Comparison of ENCODE assay signal across 21 cellular contexts in the genomic region with DNA sequence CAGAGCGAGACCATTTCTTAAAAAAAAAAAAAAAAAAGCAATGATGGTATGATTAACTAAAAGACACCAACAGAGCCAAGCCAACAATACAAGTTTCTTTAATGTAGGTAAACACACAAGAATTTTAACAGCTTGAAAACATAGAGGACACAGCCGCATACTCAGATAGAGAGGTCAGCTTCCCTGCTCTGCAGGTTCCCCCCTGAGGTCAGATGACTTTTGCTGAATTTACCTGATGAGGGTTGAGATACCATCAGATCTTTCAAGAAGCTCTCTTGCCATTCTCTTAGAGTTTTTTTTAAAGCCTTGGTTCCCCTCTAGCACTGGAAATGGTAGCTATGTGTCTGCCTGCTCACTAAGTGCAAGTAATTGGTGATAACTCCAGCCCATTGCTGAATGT. TPM values are rescaled to one million over a fixed set of nuclear protein-coding genes. Genes with fewer than 3 reads are reported as not detected.
A peak's percentile ranks its signal among the peaks of the same experiment; 100 is the strongest.
DNase-seq lines count a peak whose midpoint lies in the region; ATAC-seq and TF ChIP-seq lines count a peak whose summit lies in the region.
"Had no signal": no experiment of that assay in that cellular context is flagged by ENCODE, and none has a peak within 500 bp of the region (broad histone marks: within the 10 kb centered on the region; RNA-seq: fewer than 3 reads in every experiment).

No MANE protein-coding gene starts in this region.

- no peak overlapping the region for H3K27ac ChIP-seq in GM23338 (ENCODE audit: low read depth)
- H3K27ac ChIP-seq in mesendoderm (ENCODE audit: low read depth, low read length) = no peak overlapping the region
- H3K27ac ChIP-seq in CD4-positive, alpha-beta memory T cell (ENCODE audit: low read depth, low read length) = no peak overlapping the region
- no peak overlapping the region for H3K27ac ChIP-seq in gastroesophageal sphincter
- H3K27ac ChIP-seq: BLaER1 had no signal

- H3K4me3 ChIP-seq in GM23338 = no peak overlapping the region
- no peak overlapping the region for H3K4me3 ChIP-seq in mesendoderm (ENCODE audit: low read length)
- H3K4me3 ChIP-seq in CD4-positive, alpha-beta memory T cell (ENCODE audit: low read length in 2 of 2) = no peak overlapping the region
- H3K4me3 ChIP-seq in gastroesophageal sphincter = no peak overlapping the region
- H3K4me3 ChIP-seq: BLaER1 had no signal

- TF ChIP-seq CTCF in GM23338 (conservative IDR thresholded peaks at IDR 0.05; ENCODE audit: low read depth in 2 of 2) (no peak), gastroesophageal sphincter (IDR thresholded peaks at IDR 0.05) (no peak)

- H3K27me3 ChIP-seq in GM23338 (ENCODE audit: insufficient read depth) = no peaks in the 10 kb centered on the region
- H3K27me3 ChIP-seq in mesendoderm (ENCODE audit: insufficient read depth, low read length, poor library complexity) = no peaks in the 10 kb centered on the region
- H3K27me3 ChIP-seq in CD4-positive, alpha-beta memory T cell (ENCODE audit: insufficient read depth, low read length) = no peaks in the 10 kb centered on the region
- H3K27me3 ChIP-seq in gastroesophageal sphincter = no peaks in the 10 kb centered on the region
- H3K27me3 ChIP-seq: BE2C, BLaER1 had no signal

- H3K9ac ChIP-seq in mesendoderm (ENCODE audit: low read length) = no peak overlapping the region
- H3K9ac ChIP-seq: BLaER1 had no signal

- POLR2A ChIA-PET in CD4-positive, alpha-beta memory T cell (lab: Charles Lee; ENCODE audit: partially characterized antibody) = no interaction called here

- no peaks in the 10 kb centered on the region for H3K79me1 ChIP-seq in mesendoderm (ENCODE audit: low read length)

- no peaks in the 10 kb centered on the region for H4K20me1 ChIP-seq in GM23338 (replicated peaks; ENCODE audit: insufficient read depth)
- H4K20me1 ChIP-seq: BLaER1 had no signal

- H3K36me3 ChIP-seq in GM23338 (ENCODE audit: insufficient read depth) (no peaks in the 10 kb centered on the region), mesendoderm (ENCODE audit: control insufficient read depth, insufficient read depth, low read length) (no peaks in the 10 kb centered on the region), gastroesophageal sphincter (no peaks in the 10 kb centered on the region)
- no peaks in the 10 kb centered on the region for H3K36me3 ChIP-seq in CD4-positive, alpha-beta memory T cell (ENCODE audit: insufficient read depth, low read length)
- H3K36me3 ChIP-seq: BE2C, BLaER1 had no signal

- H4K8ac ChIP-seq in mesendoderm (ENCODE audit: low read depth, low read length) = no peak overlapping the region

- no peak overlapping the region for H3K23ac ChIP-seq in mesendoderm (ENCODE audit: low read length)

- no peaks in the 10 kb centered on the region for H3K9me2 ChIP-seq in GM23338 (ENCODE audit: insufficient read depth)

- no peaks in the 10 kb centered on the region for H3K27me3 Mint-ChIP-seq in GM23338 (ENCODE audit: insufficient read depth, low read depth, poor library complexity)
- H3K27me3 Mint-ChIP-seq in stimulated activated naive B cell treated with anti-CD40 and anti-IgM and Interleukin-4, amounts not matched to agents 10 μg/mL and 1 μg/mL and 100 μg/mL, for 72 hours = no peaks in the 10 kb centered on the region
- H3K27me3 Mint-ChIP-seq in CD4-positive, alpha-beta memory T cell = peaks cover 2 to 3% of the 10 kb centered on the region in 2 donors

- no peaks in the 10 kb centered on the region for H3K9me3 ChIP-seq in CD4-positive, alpha-beta memory T cell (ENCODE audit: control insufficient read depth in 1 of 2, low read length in 2 of 2)
- no peaks in the 10 kb centered on the region for H3K9me3 ChIP-seq in gastroesophageal sphincter
- H3K9me3 ChIP-seq: BE2C, BLaER1, Caco-2 had no signal

- H2BK5ac ChIP-seq in mesendoderm (ENCODE audit: low read length) = no peak overlapping the region

- H2AK5ac ChIP-seq in mesendoderm (ENCODE audit: low read length) = no peak overlapping the region

- no peak for TF ChIP-seq POLR2A in gastroesophageal sphincter (IDR thresholded peaks at IDR 0.05)

- H3K79me2 ChIP-seq in GM23338 (replicated peaks; ENCODE audit: insufficient read depth) = no peaks in the 10 kb centered on the region
- H3K79me2 ChIP-seq in mesendoderm (ENCODE audit: control insufficient read depth, insufficient read depth, low read length) = no peaks in the 10 kb centered on the region

- H3K4ac ChIP-seq in mesendoderm (ENCODE audit: low read depth, low read length) = no peak overlapping the region

- H3K36me3 Mint-ChIP-seq in GM23338 (ENCODE audit: low read depth) = no peaks in the 10 kb centered on the region
- H3K36me3 Mint-ChIP-seq in stimulated activated naive B cell treated with anti-CD40 and anti-IgM and Interleukin-4, amounts not matched to agents 10 μg/mL and 1 μg/mL and 100 μg/mL, for 72 hours = peaks cover 0 to 2% of the 10 kb centered on the region in 2 donors
- no peaks in the 10 kb centered on the region for H3K36me3 Mint-ChIP-seq in CD4-positive, alpha-beta memory T cell
- H3K36me3 Mint-ChIP-seq: CD14-positive monocyte; CD4-positive, CD25-positive, alpha-beta regulatory T cell; CD8-positive, alpha-beta T cell had no signal

- ATAC-seq in GM23338 = no peak; the same call in 2 of the 3 replicates
- no peak for ATAC-seq in stimulated activated naive B cell treated with anti-CD40 and anti-IgM and Interleukin-4, amounts not matched to agents 10 μg/mL and 1 μg/mL and 100 μg/mL, for 72 hours (replicated peaks)
- ATAC-seq in gastroesophageal sphincter = no peak
- ATAC-seq: CD8-positive, alpha-beta T cell had no signal

- no peaks in the 10 kb centered on the region for H3K4me1 ChIP-seq in GM23338 (ENCODE audit: insufficient read depth)
- H3K4me1 ChIP-seq in mesendoderm (ENCODE audit: control insufficient read depth, low read depth, low read length) = no peaks in the 10 kb centered on the region
- H3K4me1 ChIP-seq in CD4-positive, alpha-beta memory T cell (ENCODE audit: insufficient read depth, low read length) = no peaks in the 10 kb centered on the region
- no peaks in the 10 kb centered on the region for H3K4me1 ChIP-seq in gastroesophageal sphincter
- H3K4me1 ChIP-seq: BE2C, BLaER1 had no signal

- H3K4me2 ChIP-seq in GM23338 = no peak overlapping the region
- H3K4me2 ChIP-seq in mesendoderm (ENCODE audit: low read length) = no peak overlapping the region
- H3K4me2 ChIP-seq: BLaER1 had no signal

- no peaks in the 10 kb centered on the region for H3F3A ChIP-seq in GM23338 (replicated peaks; ENCODE audit: low read depth)

- no peak overlapping the region for H4K5ac ChIP-seq in mesendoderm (ENCODE audit: low read length)

- H3K56ac ChIP-seq in mesendoderm (ENCODE audit: low read length) = no peak overlapping the region

- DNase-seq in GM23338 (ENCODE audit: low spot score) (peak; percentile 6), iPS-NIHi7 (ENCODE audit: extremely low spot score) (peak; percentile 16), mesendoderm (peak; percentile 75), DMS53 (lab: John Stamatoyannopoulos, UW) (no peak)
- DNase-seq in stimulated activated naive B cell treated with anti-CD40 and anti-IgM and Interleukin-4, amounts not matched to agents 10 μg/mL and 1 μg/mL and 100 μg/mL, for 72 hours = no peak
- no peak for DNase-seq in CD4-positive, alpha-beta memory T cell
- DNase-seq: 8988T; ACHN; BE2C; C1 segment of cervical spinal cord; Caco-2; Calu3; CD4-positive, CD25-positive, alpha-beta regulatory T cell; CD8-positive, alpha-beta T cell; DMS79; DND-41; EL; GF-D8 had no signal

- no peak overlapping the region for H3K27ac Mint-ChIP-seq in GM23338
- H3K27ac Mint-ChIP-seq in stimulated activated naive B cell treated with anti-CD40 and anti-IgM and Interleukin-4, amounts not matched to agents 10 μg/mL and 1 μg/mL and 100 μg/mL, for 72 hours = no peak overlapping the region
- H3K27ac Mint-ChIP-seq in CD4-positive, alpha-beta memory T cell = no peak overlapping the region
- H3K27ac Mint-ChIP-seq: CD8-positive, alpha-beta T cell had no signal

- no CpG with 5 or more reads among the region's 2 CpGs for WGBS in mesendoderm (ENCODE audit: extremely low coverage, insufficient coverage, low lambda C conversion rate)
- WGBS in gastroesophageal sphincter (ENCODE audit: low coverage in 1 of 2), 2 donors = 83 to 92% methylated on average over 1 of the region's 2 CpGs

- H3K18ac ChIP-seq in mesendoderm (ENCODE audit: low read length) = no peak overlapping the region

- H2BK120ac ChIP-seq in mesendoderm (ENCODE audit: low read depth, low read length) = no peak overlapping the region

- H3K4me1 Mint-ChIP-seq in GM23338 = 0 out of 3 replicates have a peak, but pooled peaks cover 4% of the 10 kb centered on the region
- H3K4me1 Mint-ChIP-seq in stimulated activated naive B cell treated with anti-CD40 and anti-IgM and Interleukin-4, amounts not matched to agents 10 μg/mL and 1 μg/mL and 100 μg/mL, for 72 hours = no peaks in the 10 kb centered on the region
- H3K4me1 Mint-ChIP-seq in CD4-positive, alpha-beta memory T cell = no peaks in the 10 kb centered on the region
- H3K4me1 Mint-ChIP-seq: CD4-positive, CD25-positive, alpha-beta regulatory T cell had no signal

- CTCF ChIA-PET in CD4-positive, alpha-beta memory T cell (lab: Charles Lee; ENCODE audit: partially characterized antibody) = interaction anchor here (0.7 to 1.1 kb wide), 2 partner anchors 16 to 167 kb away, joined by 3 to 4 read pairs; no protein-coding TSS in a partner anchor

- no peak overlapping the region for H2AFZ ChIP-seq in GM23338

- no peak overlapping the region for H3K4me3 Mint-ChIP-seq in GM23338
- H3K4me3 Mint-ChIP-seq in stimulated activated naive B cell treated with anti-CD40 and anti-IgM and Interleukin-4, amounts not matched to agents 10 μg/mL and 1 μg/mL and 100 μg/mL, for 72 hours = no peak overlapping the region
- H3K4me3 Mint-ChIP-seq in CD4-positive, alpha-beta memory T cell = no peak overlapping the region
- H3K4me3 Mint-ChIP-seq: CD14-positive monocyte; CD4-positive, CD25-positive, alpha-beta regulatory T cell; CD8-positive, alpha-beta T cell had no signal

- H2BK15ac ChIP-seq in mesendoderm (replicated peaks; ENCODE audit: low read depth) = no peak overlapping the region

- intact Hi-C loops in CD4-positive, alpha-beta memory T cell (cut with micrococcal nuclease) = no loop called here

- no peaks in the 10 kb centered on the region for H3K9me3 Mint-ChIP-seq in GM23338
- H3K9me3 Mint-ChIP-seq in stimulated activated naive B cell treated with anti-CD40 and anti-IgM and Interleukin-4, amounts not matched to agents 10 μg/mL and 1 μg/mL and 100 μg/mL, for 72 hours = no peaks in the 10 kb centered on the region
- no peaks in the 10 kb centered on the region for H3K9me3 Mint-ChIP-seq in CD4-positive, alpha-beta memory T cell
- H3K9me3 Mint-ChIP-seq: CD4-positive, CD25-positive, alpha-beta regulatory T cell; CD8-positive, alpha-beta T cell had no signal

- TF ChIP-seq EP300 in gastroesophageal sphincter (IDR thresholded peaks at IDR 0.05) = no peak

RNA-seq across cellular contexts. Expression of a gene that starts 31.1 kb away (rescaled TPM):
- total RNA-seq in GM23338 (2014; rRNA removed; shearing (Covaris generic)) = 49.9 and 50.7 TPM in 2 replicates
- polyA plus RNA-seq in GM23338 (2016; fragmentation: Nextera tagmentation; extraction: Ambion mirVana) = 75.4 and 111 TPM in 2 replicates
- 89.5 TPM for polyA plus RNA-seq in mesendoderm (2013, experiment 1 of 2)
- polyA plus RNA-seq in mesendoderm (2013, experiment 2 of 2) = 89.2 TPM
- 10 to 100 TPM; 33.9 to 40.8 TPM for total RNA-seq in CD4-positive, alpha-beta memory T cell
- polyA plus RNA-seq in CD4-positive, alpha-beta memory T cell = 100 to 1,000 TPM in 1 of 2 donors, 10 to 100 TPM in 1; 93.4 to 159 TPM
- 10 to 100 TPM; 32.5 to 41.8 (median 36.6) TPM for total RNA-seq in gastroesophageal sphincter

RNA-seq across cellular contexts. Expression of a gene that starts 39.3 kb away (rescaled TPM):
- 46.6 and 51.1 TPM in 2 replicates for total RNA-seq in GM23338 (2014; rRNA removed; shearing (Covaris generic))
- polyA plus RNA-seq in GM23338 (2016; fragmentation: Nextera tagmentation; extraction: Ambion mirVana) = 48.8 and 50.3 TPM in 2 replicates
- 40.8 TPM for polyA plus RNA-seq in mesendoderm (2013, experiment 1 of 2)
- 43.8 TPM for polyA plus RNA-seq in mesendoderm (2013, experiment 2 of 2)
- total RNA-seq in CD4-positive, alpha-beta memory T cell = 10 to 100 TPM; 50.6 to 54.4 TPM
- polyA plus RNA-seq in CD4-positive, alpha-beta memory T cell = 10 to 100 TPM; 26.8 to 33.6 TPM
- total RNA-seq in gastroesophageal sphincter = 10 to 100 TPM; 26.7 to 49.0 (median 34.5) TPM

Comparison
In these comparisons a context has a peak if more than half of its experiments do, and no peak if none do; other contexts are left out.
1. DNase-seq: peak in GM23338 (single experiment), iPS-NIHi7 (single experiment) and mesendoderm (single experiment); none in stimulated activated naive B cell treated with anti-CD40 and anti-IgM and Interleukin-4, amounts not matched to agents 10 μg/mL and 1 μg/mL and 100 μg/mL, for 72 hours (single experiment), CD4-positive, alpha-beta memory T cell (0 of 5) and DMS53 (single experiment).